14 cellular contexts compared by ENCODE assay signal in genomic region chr1:183198463-183198862, GRCh38. TPM values are rescaled to one million over a fixed set of nuclear protein-coding genes. Genes with fewer than 3 reads are reported as not detected.
A peak's percentile ranks its signal among the peaks of the same experiment; 100 is the strongest.
DNase-seq lines count a peak whose midpoint lies in the region; ATAC-seq, FAIRE-seq and TF ChIP-seq lines count a peak whose summit lies in the region.
"Had no signal": no experiment of that assay in that cellular context is flagged by ENCODE, and none has a peak within 500 bp of the region (broad histone marks: within the 10 kb centered on the region; RNA-seq: fewer than 3 reads in every experiment).

No MANE protein-coding gene starts in this region.

- in situ Hi-C loops in brain microvascular endothelial cell (cut with HindIII; ENCODE audit: low pct_ligation_motif_present, low sequenced_read_pairs): no loop called here

- H3K27ac ChIP-seq in brain microvascular endothelial cell: no peak overlapping the region
- H3K27ac ChIP-seq in small intestine (ENCODE audit: low read depth in 1 of 2, low read length in 1 of 2): no peak overlapping the region

- FAIRE-seq in small intestine (lab: Jason Lieb, UNC): no peak
- FAIRE-seq: frontal cortex, GM12891 had no signal

- H3K36me3 Mint-ChIP-seq in HFFc6 (ENCODE audit: low read depth) (peaks cover 4% of the 10 kb centered on the region; the same call in 1 of the 2 replicates), progenitor cell of endocrine pancreas (ENCODE audit: insufficient read depth) (no peaks in the 10 kb centered on the region)
- H3K36me3 Mint-ChIP-seq: brain had no signal

- no peak overlapping the region; the same call in 1 of the 2 replicates for H3K27ac Mint-ChIP-seq in HFFc6
- no peak overlapping the region for H3K27ac Mint-ChIP-seq in progenitor cell of endocrine pancreas
- H3K27ac Mint-ChIP-seq: brain, T-helper 17 cell had no signal

- H3K4me3 ChIP-seq in brain microvascular endothelial cell (ENCODE audit: low read depth, low read length) (no peak overlapping the region), small intestine (ENCODE audit: low read depth in 1 of 2, low read length in 2 of 2) (no peak overlapping the region)

- H3K4me1 Mint-ChIP-seq in HFFc6 (ENCODE audit: low read depth) (peaks cover 16% of the 10 kb centered on the region), progenitor cell of endocrine pancreas (ENCODE audit: low read depth) (no peaks in the 10 kb centered on the region)

- DNase-seq in HFFc6 (peak; percentile 22), brain microvascular endothelial cell (peak; percentile 85), islet precursor cell (peak; percentile 72), small intestine (peak; percentile 69), D341Med (ENCODE audit: low spot score) (no peak), progenitor cell of endocrine pancreas (ENCODE audit: low spot score, unreplicated experiment) (no peak)
- DNase-seq: NCI-H1694 treated with DMSO at 0.1 percent for 48 hours, T-helper 17 cell had no signal

- H3K4me3 Mint-ChIP-seq in HFFc6: no peak overlapping the region
- H3K4me3 Mint-ChIP-seq in progenitor cell of endocrine pancreas (ENCODE audit: low read depth): no peak overlapping the region
- H3K4me3 Mint-ChIP-seq: brain, T-helper 17 cell had no signal

- no peak for ATAC-seq in HG03354 (IDR thresholded peaks at IDR 0.05; ENCODE audit: poor library complexity, severe bottlenecking, unreplicated experiment)
- no peak for ATAC-seq in HG02642 (IDR thresholded peaks at IDR 0.05; ENCODE audit: poor library complexity, unreplicated experiment)
- ATAC-seq: T-helper 17 cell had no signal

- no peak for TF ChIP-seq CTCF in HFFc6 (IDR thresholded peaks at IDR 0.05)
- TF ChIP-seq CTCF in brain microvascular endothelial cell (IDR thresholded peaks at IDR 0.05; ENCODE audit: low read depth, low read length, missing control alignments): no peak
- TF ChIP-seq CTCF in progenitor cell of endocrine pancreas (IDR thresholded peaks at IDR 0.05; ENCODE audit: unreplicated experiment): no peak

- H3K27me3 Mint-ChIP-seq in HFFc6 (ENCODE audit: insufficient read depth) (no peaks in the 10 kb centered on the region; the same call in 1 of the 2 replicates), progenitor cell of endocrine pancreas (peaks cover 13% of the 10 kb centered on the region)

- H3K9me3 ChIP-seq in small intestine (ENCODE audit: control insufficient read depth, low read depth): no peaks in the 10 kb centered on the region

- H3K36me3 ChIP-seq in brain microvascular endothelial cell (replicated peaks) (no peaks in the 10 kb centered on the region), small intestine (ENCODE audit: control insufficient read depth in 2 of 2, insufficient read depth in 2 of 2, low read length in 2 of 2) (no peaks in the 10 kb centered on the region)

- 59 to 80% (median 70%) methylated on average over 9 of the region's 9 CpGs for WGBS in small intestine, 3 donors

- H3K4me1 ChIP-seq in small intestine (ENCODE audit: control insufficient read depth in 2 of 2, insufficient read depth in 1 of 2, low read depth in 1 of 2, low read length in 1 of 2): peaks cover 0 to 2% of the 10 kb centered on the region in 2 donors

- H3K9me3 Mint-ChIP-seq in HFFc6 (no peaks in the 10 kb centered on the region), progenitor cell of endocrine pancreas (ENCODE audit: low read depth) (no peaks in the 10 kb centered on the region)
- H3K9me3 Mint-ChIP-seq: brain had no signal

- H3K27me3 ChIP-seq in brain microvascular endothelial cell (replicated peaks) (no peaks in the 10 kb centered on the region), small intestine (ENCODE audit: control insufficient read depth in 2 of 2, insufficient read depth in 2 of 2, low read length in 2 of 2) (no peaks in the 10 kb centered on the region)

RNA-seq across cellular contexts. Expression of gene LAMC2, which starts 12.4 kb away (rescaled TPM):
- 1 to 10 TPM; 1.5 to 2.3 (median 1.7) TPM for total RNA-seq in HFFc6 (2021; fragmentation: NEBNext Ultra II Directional; extraction: Animal tissue kit (Norgen Biotek cat#: 25700))
- 1 to 10 TPM; 2.4 to 7.7 (median 4.7) TPM for polyA plus RNA-seq in small intestine
- 4.5 and 5.8 TPM in 2 replicates for total RNA-seq in progenitor cell of endocrine pancreas
- total RNA-seq: mononuclear cell, T-helper 17 cell had no signal

Comparison
In these comparisons a context has a peak if more than half of its experiments do, and no peak if none do; other contexts are left out.
1. DNase-seq: peak in HFFc6 (single experiment), brain microvascular endothelial cell (single experiment), islet precursor cell (single experiment) and small intestine (single experiment); none in D341Med (single experiment) and progenitor cell of endocrine pancreas (single experiment).